In the genomic region with DNA sequence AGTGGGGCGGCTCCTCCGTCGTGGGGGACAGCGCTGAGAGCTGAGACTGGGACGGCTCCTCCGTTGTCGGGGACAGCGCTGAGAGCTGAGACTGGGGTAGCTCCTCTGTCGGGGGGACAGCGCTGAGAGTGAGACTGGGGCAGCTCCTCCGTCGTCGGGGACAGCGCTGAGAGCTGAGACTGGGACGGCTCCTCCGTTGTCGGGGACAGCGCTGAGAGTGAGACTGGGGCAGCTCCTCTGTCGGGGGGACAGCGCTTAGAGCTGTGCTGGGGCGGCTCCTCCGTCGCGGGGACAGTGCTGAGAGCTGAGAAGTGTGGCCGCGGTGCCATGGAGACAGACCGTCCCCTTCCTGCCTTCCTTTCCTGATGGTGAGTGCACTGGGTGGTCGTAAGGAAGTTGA, we compare ENCODE assay signal across 15 cellular contexts.
"Had no signal": no experiment of that assay in that cellular context is flagged by ENCODE, and none has a peak within 500 bp of the region (broad histone marks: within the 10 kb centered on the region; RNA-seq: fewer than 3 reads in every experiment).

No MANE protein-coding gene starts in this region.

- H3K27ac ChIP-seq: suprapubic skin had no signal

- H3K4me1 Mint-ChIP-seq: nephron had no signal

- DNase-seq: activated CD4-positive, alpha-beta T cell treated with anti-CD3 and anti-CD28 coated beads, Interleukin-2, amount 50 U/mL, for 4 hours; activated effector memory CD4-positive, alpha-beta T cell treated with Interleukin-2 at 50 U/mL for 16 hours; activated naive CD8-positive, alpha-beta T cell treated with anti-CD3 and anti-CD28 coated beads, Interleukin-2, amount 10 ng/mL, durations not matched to agents 7 days and 5 days; activated T-cell treated with anti-CD3 and anti-CD28 coated beads, Interleukin-2, amount 50 U/mL, for 1 hour; anterior cingulate cortex; dermis blood vessel endothelial cell; erythroblast; hippocampal formation; immature natural killer cell; left colon; stimulated activated CD4-positive, alpha-beta T cell treated with anti-CD3 and anti-CD28 coated beads, Interleukin-12 subunit alpha, Interleukin-12 subunit beta, amount 100 ng/mL, for 4 hours had no signal

- H3K36me3 ChIP-seq: suprapubic skin had no signal

- H3K27ac Mint-ChIP-seq: activated naive CD8-positive, alpha-beta T cell treated with anti-CD3 and anti-CD28 coated beads, Interleukin-2, amount 10 ng/mL, durations not matched to agents 7 days and 5 days; nephron; T-helper 1 cell treated with Interleukin-12 subunit alpha and Interleukin-12 subunit beta and Interleukin-4 antibody, amounts not matched to agents 30 μg/mL and 1 μg/mL, for 36 hours had no signal

- H3K4me3 Mint-ChIP-seq: activated naive CD8-positive, alpha-beta T cell treated with anti-CD3 and anti-CD28 coated beads, Interleukin-2, amount 10 ng/mL, durations not matched to agents 7 days and 5 days; nephron; T-helper 1 cell treated with Interleukin-12 subunit alpha and Interleukin-12 subunit beta and Interleukin-4 antibody, amounts not matched to agents 30 μg/mL and 1 μg/mL, for 36 hours had no signal

- H3K9me3 ChIP-seq: suprapubic skin had no signal

- ATAC-seq: activated CD4-positive, CD25-positive, alpha-beta regulatory T cell treated with anti-CD3 and anti-CD28 coated beads, Interleukin-2, amount 50 U/mL, for 24 hours; left colon had no signal

- H3K4me3 ChIP-seq: suprapubic skin had no signal

- H3K36me3 Mint-ChIP-seq: activated naive CD8-positive, alpha-beta T cell treated with anti-CD3 and anti-CD28 coated beads, Interleukin-2, amount 10 ng/mL, durations not matched to agents 7 days and 5 days; immature natural killer cell had no signal
